In the genomic region with DNA sequence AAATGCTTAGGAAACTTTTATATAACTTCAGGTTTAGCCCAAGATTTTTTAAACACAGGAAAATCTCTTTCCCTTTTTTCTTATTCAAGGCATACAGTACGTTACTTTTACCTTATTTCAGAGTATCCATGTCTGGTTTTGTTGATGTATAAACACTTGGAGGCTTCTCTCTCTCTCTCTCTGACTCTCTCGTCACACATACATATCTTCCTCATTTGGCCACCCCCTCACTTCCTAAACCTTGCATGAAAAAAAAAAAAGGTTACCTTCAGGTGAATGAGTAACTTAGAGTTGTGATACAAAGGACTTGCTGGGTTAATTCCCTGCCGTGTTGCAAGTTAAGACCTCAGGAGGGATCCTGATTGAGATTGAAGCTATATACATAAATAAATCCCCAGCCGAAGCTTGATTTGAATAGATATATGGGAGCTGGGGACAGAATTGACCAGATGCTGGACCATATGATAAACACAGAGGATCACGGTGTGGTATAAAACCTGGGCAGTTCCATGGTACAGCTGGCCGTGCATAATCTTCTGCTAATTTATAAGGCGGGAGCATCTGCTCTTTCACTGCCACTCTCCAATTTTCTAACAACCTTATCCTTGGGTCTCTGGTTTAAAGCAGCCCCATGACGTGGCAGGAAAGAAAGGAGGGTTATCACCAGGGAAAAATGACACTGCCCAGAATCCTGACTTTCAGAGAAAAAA, we compare ENCODE assay signal across 16 cellular contexts.
DNase-seq lines count a peak whose midpoint lies in the region; ATAC-seq and TF ChIP-seq lines count a peak whose summit lies in the region.
"Had no signal": no experiment of that assay in that cellular context is flagged by ENCODE, and none has a peak within 500 bp of the region (broad histone marks: within the 10 kb centered on the region; RNA-seq: fewer than 3 reads in every experiment).

No MANE protein-coding gene starts in this region.

- no peaks in the 10 kb centered on the region for H3K36me3 ChIP-seq in brain microvascular endothelial cell (replicated peaks)
- H3K36me3 ChIP-seq: HAP-1, upper lobe of right lung had no signal

- H3K4me3 ChIP-seq in brain microvascular endothelial cell (ENCODE audit: low read depth, low read length): no peak overlapping the region
- H3K4me3 ChIP-seq: HAP-1, K562, upper lobe of right lung had no signal

- DNase-seq in D341Med (ENCODE audit: low spot score) (peak; percentile 60), NCI-H82 (lab: John Stamatoyannopoulos, UW) (peak; percentile 96), kidney tubule cell (ENCODE audit: low spot score) (peak; percentile 68), AML-193 (lab: John Stamatoyannopoulos, UW) (no peak), NCI-H2029 treated with DMSO at 0.1 percent for 48 hours (lab: John Stamatoyannopoulos, UW) (no peak), brain microvascular endothelial cell (no peak)
- DNase-seq: activated CD4-positive, alpha-beta T cell treated with anti-CD3 and anti-CD28 coated beads, Interleukin-2, amount 50 U/mL, for 4 hours; activated T-cell treated with anti-CD3 and anti-CD28 coated beads, Interleukin-2, amount 50 U/mL, for 24 hours; left ventricle myocardium superior; NCI-H1092 treated with DMSO at 0.1 percent for 48 hours; upper lobe of right lung had no signal

- no peak for TF ChIP-seq CTCF in brain microvascular endothelial cell (IDR thresholded peaks at IDR 0.05; ENCODE audit: low read depth, low read length, missing control alignments)

- H3K27ac ChIP-seq in brain microvascular endothelial cell: no peak overlapping the region
- H3K27ac ChIP-seq: HL-60, upper lobe of right lung had no signal

- peak; percentile 25 for ATAC-seq in GM19467 (IDR thresholded peaks at IDR 0.05; ENCODE audit: unreplicated experiment)
- ATAC-seq in GM21723 (IDR thresholded peaks at IDR 0.05; ENCODE audit: unreplicated experiment): no peak
- ATAC-seq: K562, left ventricle myocardium superior, upper lobe of right lung had no signal

- in situ Hi-C loops in brain microvascular endothelial cell (cut with HindIII; ENCODE audit: low pct_ligation_motif_present, low sequenced_read_pairs): no loop called here

- H3K27me3 ChIP-seq in brain microvascular endothelial cell (replicated peaks): no peaks in the 10 kb centered on the region
- H3K27me3 ChIP-seq: upper lobe of right lung had no signal

Comparison
In these comparisons a context has a peak if more than half of its experiments do, and no peak if none do; other contexts are left out.
1. DNase-seq: peak in D341Med (single experiment), NCI-H82 (single experiment) and kidney tubule cell (single experiment); none in AML-193 (0 of 2), NCI-H2029 treated with DMSO at 0.1 percent for 48 hours (single experiment) and brain microvascular endothelial cell (single experiment).